3 cellular contexts compared by ENCODE assay signal in genomic region chr4:83390965-83391364, GRCh38.
TF ChIP-seq lines count a peak whose summit lies in the region.

No MANE protein-coding gene starts in this region.

TF ChIP-seq in IMR-90, 13 proteins besides CTCF, POLR2A, EP300 and RAD21:
- TF ChIP-seq MAFK (IDR thresholded peaks at IDR 0.05; ENCODE audit: low read depth, low read length) = peak; percentile 50; the same call in 1 of the 2 replicates
- TF ChIP-seq ELK1 (IDR thresholded peaks at IDR 0.05; ENCODE audit: borderline replicate concordance, low read depth, low read length) = no peak
- no peak for TF ChIP-seq CHD1 (IDR thresholded peaks at IDR 0.05; ENCODE audit: low read depth, low read length)
- no peak for TF ChIP-seq BHLHE40 (IDR thresholded peaks at IDR 0.05; ENCODE audit: low read depth, low read length)
- TF ChIP-seq NFE2L2 (IDR thresholded peaks at IDR 0.05; ENCODE audit: low read depth, low read length) = no peak
- TF ChIP-seq FOS (IDR thresholded peaks at IDR 0.05; ENCODE audit: low read depth, low read length) = no peak
- TF ChIP-seq RCOR1 (IDR thresholded peaks at IDR 0.05; ENCODE audit: insufficient replicate concordance, low read length) = no peak
- TF ChIP-seq MAZ (IDR thresholded peaks at IDR 0.05; ENCODE audit: borderline replicate concordance, low read depth, low read length) = no peak
- no peak for TF ChIP-seq RFX5 (IDR thresholded peaks at IDR 0.05; ENCODE audit: low read depth, low read length)

TF ChIP-seq in GM12878, 131 proteins besides CTCF, POLR2A, EP300 and RAD21:
- no peak for TF ChIP-seq ZNF207 (IDR thresholded peaks at IDR 0.05; ENCODE audit: borderline replicate concordance)
- TF ChIP-seq RCOR1 (conservative IDR thresholded peaks at IDR 0.05; ENCODE audit: low read depth, low read length) = no peak
- TF ChIP-seq MLLT1 (IDR thresholded peaks at IDR 0.05) = no peak
- no peak for TF ChIP-seq SRF (IDR thresholded peaks at IDR 0.05; ENCODE audit: low read depth in 2 of 2, low read length in 2 of 2)
- no peak for TF ChIP-seq PML (IDR thresholded peaks at IDR 0.05; ENCODE audit: low read length)
- no peak for TF ChIP-seq HDGF (IDR thresholded peaks at IDR 0.05)
- no peak for TF ChIP-seq ATF3 (IDR thresholded peaks at IDR 0.05; ENCODE audit: borderline replicate concordance, extremely low read depth, low read depth, low read length)
- TF ChIP-seq EZH2 (IDR thresholded peaks at IDR 0.05; ENCODE audit: borderline replicate concordance, control insufficient read depth, low read depth, low read length) = no peak
- no peak for TF ChIP-seq MTA3 (IDR thresholded peaks at IDR 0.05; ENCODE audit: borderline replicate concordance, low read length)
- no peak for TF ChIP-seq RUNX3 (IDR thresholded peaks at IDR 0.05; ENCODE audit: low read length)
- TF ChIP-seq ZZZ3 (IDR thresholded peaks at IDR 0.05; ENCODE audit: control insufficient read depth, insufficient read length, low read depth) = no peak
- no peak for TF ChIP-seq KDM1A (IDR thresholded peaks at IDR 0.05; ENCODE audit: borderline replicate concordance)
- TF ChIP-seq STAT1 (conservative IDR thresholded peaks at IDR 0.05) = no peak
- TF ChIP-seq HDAC6 (IDR thresholded peaks at IDR 0.05; ENCODE audit: unreplicated experiment) = no peak
- no peak for TF ChIP-seq STAT3 (IDR thresholded peaks at IDR 0.05; ENCODE audit: low read depth, low read length)
- TF ChIP-seq IKZF2 (IDR thresholded peaks at IDR 0.05) = no peak

TF ChIP-seq in SK-N-SH, 30 proteins besides CTCF, POLR2A, EP300 and RAD21:
- no peak for TF ChIP-seq USF1 (IDR thresholded peaks at IDR 0.05; ENCODE audit: borderline replicate concordance, low read depth)
- TF ChIP-seq REST (IDR thresholded peaks at IDR 0.05; ENCODE audit: low read depth, low read length) = no peak
- no peak for TF ChIP-seq ELF1 (IDR thresholded peaks at IDR 0.05)
- TF ChIP-seq NFIC (IDR thresholded peaks at IDR 0.05; ENCODE audit: borderline replicate concordance) = no peak
- no peak for TF ChIP-seq TEAD4 (IDR thresholded peaks at IDR 0.05; ENCODE audit: borderline replicate concordance, insufficient read depth)
- TF ChIP-seq ZBTB33 (IDR thresholded peaks at IDR 0.05; ENCODE audit: borderline replicate concordance, low read depth) = no peak
- no peak for TF ChIP-seq NRF1 (IDR thresholded peaks at IDR 0.05; ENCODE audit: low read depth, low read length)
- TF ChIP-seq PBX3 (IDR thresholded peaks at IDR 0.05) = no peak
- no peak for TF ChIP-seq CHD2 (IDR thresholded peaks at IDR 0.05; ENCODE audit: low read length, partially characterized antibody)
- TF ChIP-seq RCOR1 (IDR thresholded peaks at IDR 0.05; ENCODE audit: low read length) = no peak
- TF ChIP-seq FOSL2 (IDR thresholded peaks at IDR 0.05; ENCODE audit: borderline replicate concordance, low read depth) = no peak
- no peak for TF ChIP-seq GATA2 (CRISPR knock-in tag; IDR thresholded peaks at IDR 0.05)
- TF ChIP-seq GABPA (IDR thresholded peaks at IDR 0.05; ENCODE audit: low read depth) = no peak
- no peak for TF ChIP-seq SIN3A (IDR thresholded peaks at IDR 0.05; ENCODE audit: borderline replicate concordance, low read depth, low read length)
- TF ChIP-seq MEF2A (IDR thresholded peaks at IDR 0.05; ENCODE audit: borderline replicate concordance, low read depth) = no peak
- TF ChIP-seq EZH2phosphoT487 (IDR thresholded peaks at IDR 0.05; ENCODE audit: borderline replicate concordance, low read depth) = no peak
TF ChIP-seq in SK-N-SH: peak in this region for 0.
